In the genomic region with DNA sequence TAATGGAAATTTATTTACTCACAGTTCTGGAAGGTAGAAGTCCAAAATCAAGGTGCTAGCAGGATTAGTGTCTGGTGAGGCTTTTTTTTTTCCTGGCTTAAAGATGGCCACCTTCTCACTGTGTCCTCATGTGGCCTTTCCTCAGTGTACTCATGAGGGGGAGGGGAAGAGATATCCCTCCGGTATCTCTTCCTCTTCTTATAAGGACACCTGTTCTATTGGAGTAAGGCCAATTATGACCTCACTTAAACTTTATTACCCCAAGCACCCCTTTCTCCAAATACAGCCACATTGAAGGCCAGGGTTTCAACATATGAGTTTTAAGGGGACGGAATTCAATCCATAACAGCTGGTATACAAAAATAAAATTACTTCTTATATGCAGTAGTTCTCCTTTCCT, we compare ENCODE assay signal across 15 cellular contexts.
DNase-seq lines count a peak whose midpoint lies in the region; ATAC-seq and TF ChIP-seq lines count a peak whose summit lies in the region.
"Had no signal": no experiment of that assay in that cellular context is flagged by ENCODE, and none has a peak within 500 bp of the region (broad histone marks: within the 10 kb centered on the region; RNA-seq: fewer than 3 reads in every experiment).

No MANE protein-coding gene starts in this region.

- no peaks in the 10 kb centered on the region for H3K9me3 ChIP-seq in SJCRH30 (replicated peaks)
- H3K9me3 ChIP-seq in naive thymus-derived CD4-positive, alpha-beta T cell (ENCODE audit: control insufficient read depth in 2 of 3, low read length in 3 of 3): no peaks in the 10 kb centered on the region
- H3K9me3 ChIP-seq: BE2C, Peyer's patch had no signal

- H3K36me3 Mint-ChIP-seq in naive thymus-derived CD4-positive, alpha-beta T cell: no peaks in the 10 kb centered on the region
- H3K36me3 Mint-ChIP-seq: CD4-positive, alpha-beta memory T cell; IgD-negative memory B cell had no signal

- H3K27me3 ChIP-seq in SJCRH30: no peaks in the 10 kb centered on the region
- H3K27me3 ChIP-seq in naive thymus-derived CD4-positive, alpha-beta T cell (ENCODE audit: control insufficient read depth in 2 of 2, insufficient read depth in 2 of 2, low read length in 2 of 2): no peaks in the 10 kb centered on the region
- H3K27me3 ChIP-seq: BE2C, Peyer's patch had no signal

- H3K27ac Mint-ChIP-seq in naive thymus-derived CD4-positive, alpha-beta T cell: no peak overlapping the region
- H3K27ac Mint-ChIP-seq: CD4-positive, alpha-beta memory T cell; IgD-negative memory B cell had no signal

- peaks cover 0 to 9% (median 0%) of the 10 kb centered on the region in 5 donors for H3K27me3 Mint-ChIP-seq in naive thymus-derived CD4-positive, alpha-beta T cell
- H3K27me3 Mint-ChIP-seq: CD4-positive, alpha-beta memory T cell; IgD-negative memory B cell had no signal

- H3K4me3 Mint-ChIP-seq in naive thymus-derived CD4-positive, alpha-beta T cell: no peak overlapping the region
- H3K4me3 Mint-ChIP-seq: CD4-positive, alpha-beta memory T cell; IgD-negative memory B cell had no signal

- DNase-seq in DMS53 (lab: John Stamatoyannopoulos, UW) (peak; percentile 91), LNCaP clone FGC (ENCODE audit: low read depth) (peak; percentile 50), NCI-H510A (lab: John Stamatoyannopoulos, UW) (peak; percentile 67), SJCRH30 (peak; percentile 57 to 92)
- no peak for DNase-seq in naive thymus-derived CD4-positive, alpha-beta T cell
- DNase-seq in stimulated activated CD4-positive, alpha-beta T cell treated with anti-CD3 and anti-CD28 coated beads, Interleukin-4, amount 100 ng/mL, for 1 hour: no peak
- no peak for DNase-seq in activated T-cell treated with anti-CD3 and anti-CD28 coated beads, Interleukin-2, amount 50 U/mL, for 1 hour
- DNase-seq: BE2C; CD4-positive, alpha-beta memory T cell; GM23248; NCI-H187 treated with DMSO at 0.1 percent for 48 hours; Peyer's patch; SIG-M5 had no signal

- POLR2A ChIA-PET in naive thymus-derived CD4-positive, alpha-beta T cell (lab: Charles Lee): no interaction called here

- CTCF ChIA-PET in naive thymus-derived CD4-positive, alpha-beta T cell (lab: Charles Lee): no interaction called here

- intact Hi-C loops in naive thymus-derived CD4-positive, alpha-beta T cell (cut with micrococcal nuclease): no loop called here

- no peaks in the 10 kb centered on the region for H3K36me3 ChIP-seq in SJCRH30
- no peaks in the 10 kb centered on the region for H3K36me3 ChIP-seq in naive thymus-derived CD4-positive, alpha-beta T cell (ENCODE audit: control insufficient read depth in 2 of 3, insufficient read depth in 3 of 3, low read length in 3 of 3)
- H3K36me3 ChIP-seq: BE2C, Peyer's patch had no signal

- no peak for ATAC-seq in naive thymus-derived CD4-positive, alpha-beta T cell
- ATAC-seq: HCT116 had no signal

- no peaks in the 10 kb centered on the region for H3K9me3 Mint-ChIP-seq in naive thymus-derived CD4-positive, alpha-beta T cell
- H3K9me3 Mint-ChIP-seq: CD4-positive, alpha-beta memory T cell; IgD-negative memory B cell had no signal

- peak overlapping the region; percentile 12; the same call in 1 of the 2 replicates for H3K27ac ChIP-seq in SJCRH30
- H3K27ac ChIP-seq in naive thymus-derived CD4-positive, alpha-beta T cell (ENCODE audit: low read depth, low read length): no peak overlapping the region
- H3K27ac ChIP-seq: GM23248, Peyer's patch had no signal

- no peak overlapping the region for H3K4me3 ChIP-seq in LNCaP clone FGC (ENCODE audit: low read depth, low read length)
- H3K4me3 ChIP-seq in SJCRH30: no peak overlapping the region
- no peak overlapping the region for H3K4me3 ChIP-seq in naive thymus-derived CD4-positive, alpha-beta T cell (ENCODE audit: low read length)
- H3K4me3 ChIP-seq: GM23248, Peyer's patch had no signal

- H3K4me1 Mint-ChIP-seq in naive thymus-derived CD4-positive, alpha-beta T cell: peaks cover 0 to 14% (median 8%) of the 10 kb centered on the region in 7 donors

- H3K4me1 ChIP-seq in SJCRH30: peaks cover 30% of the 10 kb centered on the region
- H3K4me1 ChIP-seq in naive thymus-derived CD4-positive, alpha-beta T cell (ENCODE audit: control insufficient read depth in 2 of 2, insufficient read depth in 2 of 2, low read length in 2 of 2): no peaks in the 10 kb centered on the region

- TF ChIP-seq CTCF in LNCaP clone FGC (IDR thresholded peaks at IDR 0.05; ENCODE audit: control insufficient read depth, extremely low read depth, insufficient read depth): no peak

Comparison
In these comparisons a context has a peak if more than half of its experiments do, and no peak if none do; other contexts are left out.
1. DNase-seq: peak in DMS53 (single experiment), LNCaP clone FGC (single experiment), NCI-H510A (single experiment) and SJCRH30 (2 of 2); none in naive thymus-derived CD4-positive, alpha-beta T cell (0 of 9), stimulated activated CD4-positive, alpha-beta T cell treated with anti-CD3 and anti-CD28 coated beads, Interleukin-4, amount 100 ng/mL, for 1 hour (single experiment) and activated T-cell treated with anti-CD3 and anti-CD28 coated beads, Interleukin-2, amount 50 U/mL, for 1 hour (single experiment).